Comparison of ENCODE assay signal across 21 cellular contexts in the genomic region with DNA sequence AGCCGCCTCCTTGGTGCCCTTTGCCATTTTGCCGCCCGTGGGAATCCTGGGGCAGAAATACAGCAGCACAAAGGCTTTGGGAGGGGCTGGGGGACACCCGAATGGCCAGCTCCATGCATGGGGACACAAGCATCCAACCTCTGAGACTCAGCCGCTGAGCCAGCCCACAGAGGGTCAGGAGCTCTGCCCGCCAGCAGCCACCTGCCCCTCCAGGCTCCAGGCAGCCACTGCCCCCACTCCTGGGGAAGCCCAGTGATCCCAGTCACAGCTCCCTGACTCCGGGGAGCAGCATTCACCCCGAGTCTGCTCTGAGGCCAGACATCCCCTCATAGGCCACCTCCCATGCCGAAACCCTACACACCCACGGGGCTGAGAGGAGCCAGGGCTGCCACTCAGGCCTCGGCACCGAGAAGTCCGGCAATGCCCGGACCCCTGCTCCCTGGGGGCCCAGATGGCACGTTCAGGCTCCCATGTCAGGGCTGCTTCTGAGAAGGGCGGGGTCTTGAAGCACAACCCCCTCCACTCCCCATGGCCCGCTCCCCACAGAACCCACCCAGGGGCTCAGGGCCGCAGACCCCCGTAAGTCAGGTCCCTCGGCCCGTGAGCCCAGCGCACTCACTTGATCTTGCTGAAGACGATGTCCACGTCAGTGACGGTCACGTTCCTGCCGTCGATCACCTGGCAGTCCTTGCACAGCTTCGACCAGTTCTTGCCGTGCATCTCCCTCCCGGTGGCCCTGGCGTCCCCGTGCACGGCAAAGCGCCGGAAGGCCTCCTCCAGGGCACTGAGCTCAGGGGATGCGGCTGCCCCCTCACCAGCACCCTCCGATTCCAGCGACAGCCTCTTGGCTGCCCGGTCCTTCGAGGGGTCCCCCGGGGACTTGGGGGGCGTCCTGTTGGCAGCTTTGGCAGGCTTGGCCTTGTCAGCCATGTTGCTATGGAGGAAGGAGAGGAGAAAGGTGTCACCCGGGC. TPM values are rescaled to one million over a fixed set of nuclear protein-coding genes. Genes with fewer than 3 reads are reported as not detected.
DNase-seq lines count a peak whose midpoint lies in the region; ATAC-seq, FAIRE-seq and TF ChIP-seq lines count a peak whose summit lies in the region.
"Had no signal": no experiment of that assay in that cellular context is flagged by ENCODE, and none has a peak within 500 bp of the region (broad histone marks: within the 10 kb centered on the region; RNA-seq: fewer than 3 reads in every experiment).

No MANE protein-coding gene starts in this region.

- H3K27ac ChIP-seq in kidney (ENCODE audit: low read depth in 2 of 2, low read length in 2 of 2) (no peak overlapping the region), substantia nigra (ENCODE audit: low read depth, low read length, poor library complexity, severe bottlenecking) (peak overlapping the region; percentile 78)
- H3K27ac ChIP-seq: cardiac muscle cell, right lobe of liver had no signal

- H3K27ac Mint-ChIP-seq in activated CD8-positive, alpha-beta T cell treated with anti-CD3 and anti-CD28 coated beads, Interleukin-2, amount 10 ng/mL, durations not matched to agents 7 days and 5 days, result no peak overlapping the region
- H3K27ac Mint-ChIP-seq in activated CD8-positive, alpha-beta T cell treated with anti-CD3 and anti-CD28 coated beads for 36 hours, result no peak overlapping the region
- H3K27ac Mint-ChIP-seq in T-helper 17 cell, result peak overlapping the region; percentile 60

- no peaks in the 10 kb centered on the region for H3K36me3 Mint-ChIP-seq in activated CD8-positive, alpha-beta T cell treated with anti-CD3 and anti-CD28 coated beads, Interleukin-2, amount 10 ng/mL, durations not matched to agents 7 days and 5 days (ENCODE audit: low read depth)
- H3K36me3 Mint-ChIP-seq in activated CD8-positive, alpha-beta T cell treated with anti-CD3 and anti-CD28 coated beads for 36 hours (ENCODE audit: low read depth), result no peaks in the 10 kb centered on the region
- peaks cover 4% of the 10 kb centered on the region for H3K36me3 Mint-ChIP-seq in T-helper 17 cell (ENCODE audit: low read depth)
- H3K36me3 Mint-ChIP-seq: activated naive CD4-positive, alpha-beta T cell treated with anti-CD3 and anti-CD28 coated beads, Interleukin-2, amount 50 U/mL, for 24 hours; naive B cell had no signal

- FAIRE-seq in kidney (lab: Jason Lieb, UNC), result no peak
- FAIRE-seq: endothelial cell of umbilical vein had no signal

- TF ChIP-seq CTCF in activated CD8-positive, alpha-beta T cell treated with anti-CD3 and anti-CD28 coated beads for 36 hours (IDR thresholded peaks at IDR 0.05), result no peak
- TF ChIP-seq CTCF in kidney (IDR thresholded peaks at IDR 0.05; ENCODE audit: borderline replicate concordance, extremely low read depth, insufficient read depth) (no peak), GM13976 (IDR thresholded peaks at IDR 0.05; ENCODE audit: borderline replicate concordance, control extremely low read depth, extremely low read depth, insufficient read depth, missing control alignments) (no peak)

- H3K9me3 Mint-ChIP-seq in activated CD8-positive, alpha-beta T cell treated with anti-CD3 and anti-CD28 coated beads, Interleukin-2, amount 10 ng/mL, durations not matched to agents 7 days and 5 days (ENCODE audit: insufficient read depth), result no peaks in the 10 kb centered on the region
- H3K9me3 Mint-ChIP-seq in activated CD8-positive, alpha-beta T cell treated with anti-CD3 and anti-CD28 coated beads for 36 hours, result no peaks in the 10 kb centered on the region
- H3K9me3 Mint-ChIP-seq: activated naive CD4-positive, alpha-beta T cell treated with anti-CD3 and anti-CD28 coated beads, Interleukin-2, amount 50 U/mL, for 24 hours; naive B cell had no signal

- POLR2A ChIA-PET in activated CD8-positive, alpha-beta T cell treated with anti-CD3 and anti-CD28 coated beads, Interleukin-2, amount 10 ng/mL, durations not matched to agents 7 days and 5 days (lab: Charles Lee), result no interaction called here
- POLR2A ChIA-PET in activated CD8-positive, alpha-beta T cell treated with anti-CD3 and anti-CD28 coated beads for 36 hours (lab: Charles Lee), result interaction anchor here (0.6 kb wide), 1 partner anchor 859 kb away, joined by 3 read pairs; no protein-coding TSS in a partner anchor

- no peak overlapping the region for H3K9ac ChIP-seq in kidney (ENCODE audit: low read length in 2 of 2)

- no peak for ATAC-seq in activated CD8-positive, alpha-beta T cell treated with anti-CD3 and anti-CD28 coated beads, Interleukin-2, amount 10 ng/mL, durations not matched to agents 7 days and 5 days
- ATAC-seq in activated CD8-positive, alpha-beta T cell treated with anti-CD3 and anti-CD28 coated beads for 36 hours, result no peak
- no peak for ATAC-seq in T-helper 17 cell
- ATAC-seq in HG03097 (IDR thresholded peaks at IDR 0.05; ENCODE audit: low FRiP score, unreplicated experiment), result no peak
- ATAC-seq: left colon, right lobe of liver had no signal

- H3K4me1 ChIP-seq in kidney (ENCODE audit: control insufficient read depth in 1 of 2, insufficient read depth in 1 of 2, low read depth in 1 of 2, low read length in 2 of 2), result peaks cover 0 to 10% of the 10 kb centered on the region in 2 donors

- in situ Hi-C loops in GM13976 (cut with MboI; ENCODE audit: low sequenced_read_pairs, unreplicated experiment), result no loop called here
- in situ Hi-C loops in G401 (cut with HindIII; ENCODE audit: low sequenced_read_pairs), result no loop called here

- no peaks in the 10 kb centered on the region for H3K36me3 ChIP-seq in kidney (ENCODE audit: control insufficient read depth in 1 of 2, insufficient read depth in 2 of 2, low read length in 2 of 2)
- H3K36me3 ChIP-seq: cardiac muscle cell, right lobe of liver had no signal

- no peaks in the 10 kb centered on the region for H3K27me3 Mint-ChIP-seq in activated CD8-positive, alpha-beta T cell treated with anti-CD3 and anti-CD28 coated beads, Interleukin-2, amount 10 ng/mL, durations not matched to agents 7 days and 5 days (ENCODE audit: low read depth)
- peaks cover 7% of the 10 kb centered on the region for H3K27me3 Mint-ChIP-seq in activated CD8-positive, alpha-beta T cell treated with anti-CD3 and anti-CD28 coated beads for 36 hours
- H3K27me3 Mint-ChIP-seq in T-helper 17 cell, result no peaks in the 10 kb centered on the region
- H3K27me3 Mint-ChIP-seq: activated naive CD4-positive, alpha-beta T cell treated with anti-CD3 and anti-CD28 coated beads, Interleukin-2, amount 50 U/mL, for 24 hours had no signal

- H3K4me1 Mint-ChIP-seq in activated CD8-positive, alpha-beta T cell treated with anti-CD3 and anti-CD28 coated beads, Interleukin-2, amount 10 ng/mL, durations not matched to agents 7 days and 5 days (ENCODE audit: low read depth), result peaks cover 5% of the 10 kb centered on the region
- H3K4me1 Mint-ChIP-seq in activated CD8-positive, alpha-beta T cell treated with anti-CD3 and anti-CD28 coated beads for 36 hours (ENCODE audit: low read depth), result peaks cover 8% of the 10 kb centered on the region
- peaks cover 12% of the 10 kb centered on the region for H3K4me1 Mint-ChIP-seq in T-helper 17 cell

- DNase-seq in activated CD8-positive, alpha-beta T cell treated with anti-CD3 and anti-CD28 coated beads, Interleukin-2, amount 10 ng/mL, durations not matched to agents 7 days and 5 days, result peak; percentile 14
- DNase-seq in activated CD8-positive, alpha-beta T cell treated with anti-CD3 and anti-CD28 coated beads for 36 hours, result no peak
- DNase-seq in T-helper 17 cell, result no peak
- DNase-seq in kidney, result peak; percentile 72
- no peak for DNase-seq in substantia nigra (lab: John Stamatoyannopoulos, UW)
- no peak for DNase-seq in GM13976 (ENCODE audit: low spot score)
- DNase-seq in G401 (ENCODE audit: low spot score), result no peak
- DNase-seq: activated CD4-positive, alpha-beta T cell treated with anti-CD3 and anti-CD28 coated beads, Interleukin-2, amount 50 U/mL, for 4 hours; Caco-2; GDM1; left colon; naive B cell; NCI-H2081 treated with DMSO at 0.1 percent for 48 hours; NK-92 treated with Interleukin-12 subunit alpha and Interleukin-12 subunit beta, amount 100 ng/mL, for 24 hours; stimulated activated CD4-positive, alpha-beta T cell treated with anti-CD3 and anti-CD28 coated beads, Interleukin-4, amount 100 ng/mL, for 1 hour; T1000 had no signal

- H3K4me3 Mint-ChIP-seq in activated CD8-positive, alpha-beta T cell treated with anti-CD3 and anti-CD28 coated beads, Interleukin-2, amount 10 ng/mL, durations not matched to agents 7 days and 5 days, result no peak overlapping the region
- H3K4me3 Mint-ChIP-seq in activated CD8-positive, alpha-beta T cell treated with anti-CD3 and anti-CD28 coated beads for 36 hours, result no peak overlapping the region
- peak overlapping the region; percentile 33 for H3K4me3 Mint-ChIP-seq in T-helper 17 cell
- H3K4me3 Mint-ChIP-seq: activated naive CD4-positive, alpha-beta T cell treated with anti-CD3 and anti-CD28 coated beads, Interleukin-2, amount 50 U/mL, for 24 hours; naive B cell had no signal

- CTCF ChIA-PET in activated CD8-positive, alpha-beta T cell treated with anti-CD3 and anti-CD28 coated beads, Interleukin-2, amount 10 ng/mL, durations not matched to agents 7 days and 5 days (lab: Charles Lee), result no interaction called here
- CTCF ChIA-PET in activated CD8-positive, alpha-beta T cell treated with anti-CD3 and anti-CD28 coated beads for 36 hours (lab: Charles Lee), result no interaction called here

- H3K9me3 ChIP-seq in T-helper 17 cell (ENCODE audit: control insufficient read depth, low read length, poor library complexity, severe bottlenecking) (no peaks in the 10 kb centered on the region), kidney (ENCODE audit: control insufficient read depth in 1 of 2, low read length in 2 of 2) (no peaks in the 10 kb centered on the region)
- H3K9me3 ChIP-seq: Caco-2, right lobe of liver had no signal

- intact Hi-C loops in activated CD8-positive, alpha-beta T cell treated with anti-CD3 and anti-CD28 coated beads for 36 hours (cut with micrococcal nuclease), result no loop called here
- intact Hi-C loops in kidney (cut with DNase I), result no loop called here

- no peak overlapping the region for H3K4me3 ChIP-seq in kidney (ENCODE audit: low read length in 2 of 2)
- H3K4me3 ChIP-seq: cardiac muscle cell, right lobe of liver had no signal

RNA-seq across cellular contexts. Expression of a gene that starts 15.7 kb away (rescaled TPM):
- total RNA-seq in activated CD8-positive, alpha-beta T cell treated with anti-CD3 and anti-CD28 coated beads, Interleukin-2, amount 10 ng/mL, durations not matched to agents 7 days and 5 days, result under 1 TPM in 1 of 2 experiments, not detected in 1; 0.08 TPM
- under 1 TPM; 0.18 to 0.20 TPM for total RNA-seq in activated CD8-positive, alpha-beta T cell treated with anti-CD3 and anti-CD28 coated beads for 36 hours
- total RNA-seq in T-helper 17 cell (10 to 100 TPM; 17.3 to 35.4 TPM), kidney (6.9 TPM)
- polyA plus RNA-seq in kidney (ENCODE audit: insufficient read depth, low read depth, low replicate concordance), result 5.8 TPM
- 0.62 and 1.2 TPM in 2 replicates for total RNA-seq in G401 (2014; rRNA removed; shearing (Covaris generic))

Comparison
In these comparisons a context has a peak if more than half of its experiments do, and no peak if none do; other contexts are left out.
1. DNase-seq: peak in activated CD8-positive, alpha-beta T cell treated with anti-CD3 and anti-CD28 coated beads, Interleukin-2, amount 10 ng/mL, durations not matched to agents 7 days and 5 days (single experiment) and kidney (single experiment); none in activated CD8-positive, alpha-beta T cell treated with anti-CD3 and anti-CD28 coated beads for 36 hours (single experiment), T-helper 17 cell (0 of 3), substantia nigra (0 of 49), GM13976 (single experiment) and G401 (single experiment).